21 cellular contexts compared by ENCODE assay signal in the genomic region with DNA sequence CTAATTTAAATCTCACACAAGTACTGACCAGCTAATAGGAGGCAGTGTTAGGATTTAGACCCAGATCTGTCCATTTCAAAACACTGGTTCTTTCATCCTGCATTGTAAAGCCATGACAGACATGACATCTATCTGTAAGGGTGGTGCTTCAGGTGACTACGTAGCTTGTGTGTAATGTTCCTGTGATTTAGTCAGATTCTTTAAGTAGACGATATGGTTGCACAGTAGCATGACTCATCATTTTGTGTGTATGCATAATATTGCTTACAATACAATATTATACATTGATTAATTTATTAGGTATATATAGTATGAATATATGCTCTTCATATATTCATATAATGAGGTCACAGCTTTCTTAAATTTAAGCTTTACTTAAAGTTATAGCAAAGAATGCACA.
"Had no signal": no experiment of that assay in that cellular context is flagged by ENCODE, and none has a peak within 500 bp of the region (broad histone marks: within the 10 kb centered on the region; RNA-seq: fewer than 3 reads in every experiment).

No MANE protein-coding gene starts in this region.

- H3K9me3 ChIP-seq: Peyer's patch had no signal

- H3K4me3 ChIP-seq: adrenal gland, Peyer's patch had no signal

- H3K27me3 Mint-ChIP-seq: activated naive CD8-positive, alpha-beta T cell treated with anti-CD3 and anti-CD28 coated beads, Interleukin-2, amount 10 ng/mL, durations not matched to agents 7 days and 5 days had no signal

- H3K27me3 ChIP-seq: adrenal gland, Peyer's patch had no signal

- ATAC-seq: activated CD4-positive, CD25-positive, alpha-beta regulatory T cell treated with anti-CD3 and anti-CD28 coated beads, Interleukin-2, amount 50 U/mL, for 24 hours; activated CD8-positive, alpha-beta T cell treated with anti-CD3 and anti-CD28 coated beads, Interleukin-2, amount 10 ng/mL, durations not matched to agents 7 days and 5 days had no signal

- H3K9me3 Mint-ChIP-seq: activated naive CD8-positive, alpha-beta T cell treated with anti-CD3 and anti-CD28 coated beads, Interleukin-2, amount 10 ng/mL, durations not matched to agents 7 days and 5 days; T-helper 1 cell treated with Interleukin-12 subunit alpha and Interleukin-12 subunit beta and Interleukin-4 antibody, amounts not matched to agents 30 μg/mL and 1 μg/mL, for 36 hours had no signal

- DNase-seq: activated CD4-positive, alpha-beta T cell treated with anti-CD3 and anti-CD28 coated beads for 48 hours; activated CD4-positive, alpha-beta T cell treated with anti-CD3 and anti-CD28 coated beads, Interleukin-2, amount 50 U/mL, for 4 hours; activated CD8-positive, alpha-beta memory T cell treated with anti-CD3 and anti-CD28 coated beads, Interleukin-2, amount 50 U/mL, for 48 hours; activated CD8-positive, alpha-beta T cell treated with anti-CD3 and anti-CD28 coated beads, Interleukin-2, amount 10 ng/mL, durations not matched to agents 7 days and 5 days; activated naive CD4-positive, alpha-beta T cell treated with anti-CD3 and anti-CD28 coated beads, Interleukin-2, amount 50 U/mL, for 16 hours; activated naive CD8-positive, alpha-beta T cell treated with anti-CD3 and anti-CD28 coated beads, Interleukin-2, amount 10 ng/mL, durations not matched to agents 7 days and 5 days; activated T-cell treated with anti-CD3 and anti-CD28 coated beads, Interleukin-2, amount 50 U/mL, for 1 hour; adrenal gland; anterior cingulate cortex; central memory CD4-positive, alpha-beta T cell; NCI-H1092; NCI-H1417 treated with DMSO at 0.1 percent for 48 hours; NCI-H1694; NCI-H2029 treated with DMSO at 0.1 percent for 48 hours; NCI-H345; NCI-H510A treated with DMSO at 0.1 percent for 48 hours; NCI-H69; Peyer's patch; SHP77 treated with DMSO at 0.1 percent for 48 hours had no signal

- H3K4me1 Mint-ChIP-seq: activated naive CD8-positive, alpha-beta T cell treated with anti-CD3 and anti-CD28 coated beads, Interleukin-2, amount 10 ng/mL, durations not matched to agents 7 days and 5 days had no signal

- H3K27ac Mint-ChIP-seq: activated CD8-positive, alpha-beta T cell treated with anti-CD3 and anti-CD28 coated beads, Interleukin-2, amount 10 ng/mL, durations not matched to agents 7 days and 5 days; activated naive CD8-positive, alpha-beta T cell treated with anti-CD3 and anti-CD28 coated beads, Interleukin-2, amount 10 ng/mL, durations not matched to agents 7 days and 5 days; T-helper 1 cell treated with Interleukin-12 subunit alpha and Interleukin-12 subunit beta and Interleukin-4 antibody, amounts not matched to agents 30 μg/mL and 1 μg/mL, for 36 hours had no signal

- H3K27ac ChIP-seq: adrenal gland, Peyer's patch had no signal

- H3K4me1 ChIP-seq: adrenal gland, Peyer's patch had no signal

- H3K4me3 Mint-ChIP-seq: activated CD8-positive, alpha-beta T cell treated with anti-CD3 and anti-CD28 coated beads, Interleukin-2, amount 10 ng/mL, durations not matched to agents 7 days and 5 days; activated naive CD8-positive, alpha-beta T cell treated with anti-CD3 and anti-CD28 coated beads, Interleukin-2, amount 10 ng/mL, durations not matched to agents 7 days and 5 days; T-helper 1 cell treated with Interleukin-12 subunit alpha and Interleukin-12 subunit beta and Interleukin-4 antibody, amounts not matched to agents 30 μg/mL and 1 μg/mL, for 36 hours had no signal

- H3K36me3 Mint-ChIP-seq: activated naive CD8-positive, alpha-beta T cell treated with anti-CD3 and anti-CD28 coated beads, Interleukin-2, amount 10 ng/mL, durations not matched to agents 7 days and 5 days had no signal

- H3K36me3 ChIP-seq: adrenal gland, Peyer's patch had no signal
